Comparison of ENCODE assay signal across 26 cellular contexts in genomic region chr12:70353780-70354640, GRCh38. TPM values are rescaled to one million over a fixed set of nuclear protein-coding genes. Genes with fewer than 3 reads are reported as not detected.
DNase-seq lines count a peak whose midpoint lies in the region; ATAC-seq, FAIRE-seq and TF ChIP-seq lines count a peak whose summit lies in the region.
"Had no signal": no experiment of that assay in that cellular context is flagged by ENCODE, and none has a peak within 500 bp of the region (broad histone marks: within the 10 kb centered on the region; RNA-seq: fewer than 3 reads in every experiment).

No MANE protein-coding gene starts in this region.

- intact Hi-C loops in Right ventricle myocardium superior (cut with DNase I) (no loop called here), right cardiac atrium (cut with DNase I) (no loop called here), K562 (cut with micrococcal nuclease) (loop anchor here (10.0 kb wide), 1 partner anchor 449 kb away; no protein-coding TSS in a partner anchor)
- intact Hi-C loops in activated T-helper 2 cell treated with anti-CD3 and anti-CD28 coated beads, Interferon-gamma antibody, Interleukin-2, Interleukin-4, amounts not matched to agents 10 μg/mL and 5 μg/mL and 100 μg/mL, durations not matched to agents 14 hours and 24 hours and 36 hours (cut with micrococcal nuclease) = no loop called here

- no peak for DNase-seq in Right ventricle myocardium superior
- no peak for DNase-seq in right cardiac atrium
- peak; percentile 81 for DNase-seq in NOMO-1 treated with DMSO at 0.1 percent for 48 hours (lab: John Stamatoyannopoulos, UW; ENCODE audit: unreplicated experiment)
- DNase-seq in K562 (ENCODE audit: extremely low read depth in 1 of 4, low spot score in 3 of 4) = no peak
- no peak for DNase-seq in mucosa of gallbladder (ENCODE audit: low spot score)
- no peak for DNase-seq in activated T-helper 2 cell treated with anti-CD3 and anti-CD28 coated beads, Interferon-gamma antibody, Interleukin-2, Interleukin-4, amounts not matched to agents 10 μg/mL and 5 μg/mL and 100 μg/mL, durations not matched to agents 14 hours and 24 hours and 36 hours (ENCODE audit: low spot score)
- DNase-seq: activated CD4-positive, alpha-beta T cell treated with anti-CD3 and anti-CD28 coated beads for 48 hours; activated CD8-positive, alpha-beta memory T cell treated with anti-CD3 and anti-CD28 coated beads, Interleukin-2, amount 10 ng/mL, durations not matched to agents 7 days and 5 days; body of pancreas; C1 segment of cervical spinal cord; natural killer cell; NCI-H1105 treated with DMSO at 0.1 percent for 48 hours; NCI-H2107; NCI-H524 treated with DMSO at 0.1 percent for 48 hours; PC-9; stimulated activated CD4-positive, alpha-beta T cell treated with anti-CD3 and anti-CD28 coated beads, Interleukin-2, amount 100 ng/mL, for 48 hours; stimulated activated naive CD8-positive, alpha-beta T cell treated with anti-CD3 and anti-CD28 coated beads, Interleukin-15, amount 100 ng/mL, for 72 hours had no signal

- no peak overlapping the region for H2AFZ ChIP-seq in K562 (ENCODE audit: low read depth, low read length)
- H2AFZ ChIP-seq: PC-9 had no signal

- POLR2A ChIA-PET in K562 (lab: Yijun Ruan, JAX) = no interaction called here

- TSS peak; percentile 30 for BruUV-seq in K562 (replicated peaks; lab: Mats Ljungman, UMichigan)

- H3K27ac Mint-ChIP-seq in activated T-helper 2 cell treated with anti-CD3 and anti-CD28 coated beads, Interferon-gamma antibody, Interleukin-2, Interleukin-4, amounts not matched to agents 10 μg/mL and 5 μg/mL and 100 μg/mL, durations not matched to agents 14 hours and 24 hours and 36 hours = no peak overlapping the region
- H3K27ac Mint-ChIP-seq: activated CD8-positive, alpha-beta memory T cell treated with anti-CD3 and anti-CD28 coated beads, Interleukin-2, amount 10 ng/mL, durations not matched to agents 7 days and 5 days; activated T-helper 17 cell treated with anti-CD3 and anti-CD28 coated beads, Interleukin-2, amount 50 U/mL, for 72 hours; natural killer cell; stimulated activated naive CD8-positive, alpha-beta T cell treated with anti-CD3 and anti-CD28 coated beads, Interleukin-15, amount 100 ng/mL, for 72 hours; type B pancreatic cell had no signal

- H3K9me3 Mint-ChIP-seq in activated T-helper 2 cell treated with anti-CD3 and anti-CD28 coated beads, Interferon-gamma antibody, Interleukin-2, Interleukin-4, amounts not matched to agents 10 μg/mL and 5 μg/mL and 100 μg/mL, durations not matched to agents 14 hours and 24 hours and 36 hours = no peaks in the 10 kb centered on the region
- H3K9me3 Mint-ChIP-seq: activated T-helper 17 cell treated with anti-CD3 and anti-CD28 coated beads, Interleukin-2, amount 50 U/mL, for 72 hours; natural killer cell; stimulated activated naive CD8-positive, alpha-beta T cell treated with anti-CD3 and anti-CD28 coated beads, Interleukin-15, amount 100 ng/mL, for 72 hours; type B pancreatic cell had no signal

- in situ Hi-C loops in K562 (cut with MboI) = no loop called here

- H4K20me1 ChIP-seq in K562 (replicated peaks; ENCODE audit: control insufficient read depth, insufficient read depth, low read length) = no peaks in the 10 kb centered on the region

- H3K4me1 Mint-ChIP-seq in activated T-helper 2 cell treated with anti-CD3 and anti-CD28 coated beads, Interferon-gamma antibody, Interleukin-2, Interleukin-4, amounts not matched to agents 10 μg/mL and 5 μg/mL and 100 μg/mL, durations not matched to agents 14 hours and 24 hours and 36 hours (ENCODE audit: low read depth) = no peaks in the 10 kb centered on the region
- H3K4me1 Mint-ChIP-seq: activated CD8-positive, alpha-beta memory T cell treated with anti-CD3 and anti-CD28 coated beads, Interleukin-2, amount 10 ng/mL, durations not matched to agents 7 days and 5 days; natural killer cell; stimulated activated naive CD8-positive, alpha-beta T cell treated with anti-CD3 and anti-CD28 coated beads, Interleukin-15, amount 100 ng/mL, for 72 hours had no signal

- CTCF ChIA-PET in K562 (lab: Yijun Ruan, JAX; ENCODE audit: low intra/inter-chr PET ratio) = no interaction called here

- TF ChIP-seq CTCF in K562 (IDR thresholded peaks at IDR 0.05 in 2 of 3, conservative IDR thresholded peaks at IDR 0.05 in 1 of 3; ENCODE audit: insufficient read depth in 2 of 3, low read depth in 1 of 3, low read length in 3 of 3) = no peak

- no peak for TF ChIP-seq POLR2A in K562 (conservative IDR thresholded peaks at IDR 0.05)

- ATAC-seq in Right ventricle myocardium superior (ENCODE audit: poor library complexity) = peak; percentile 49
- ATAC-seq in right cardiac atrium = no peak
- no peak for ATAC-seq in K562
- no peak for ATAC-seq in HG03378 (IDR thresholded peaks at IDR 0.05; ENCODE audit: unreplicated experiment)
- no peak for ATAC-seq in HG02642 (IDR thresholded peaks at IDR 0.05; ENCODE audit: poor library complexity, unreplicated experiment)
- ATAC-seq: A549; activated CD8-positive, alpha-beta memory T cell treated with anti-CD3 and anti-CD28 coated beads, Interleukin-2, amount 10 ng/mL, durations not matched to agents 7 days and 5 days; activated T-helper 17 cell treated with anti-CD3 and anti-CD28 coated beads, Interleukin-2, amount 50 U/mL, for 72 hours; body of pancreas; natural killer cell; stimulated activated naive CD8-positive, alpha-beta T cell treated with anti-CD3 and anti-CD28 coated beads, Interleukin-15, amount 100 ng/mL, for 72 hours had no signal

- TF ChIP-seq EP300 in K562 (IDR thresholded peaks at IDR 0.05; ENCODE audit: low read length) = no peak

- H3K79me2 ChIP-seq in K562 (ENCODE audit: control insufficient read depth, insufficient read depth, low read length) = no peaks in the 10 kb centered on the region

- no peak overlapping the region for H3K4me3 Mint-ChIP-seq in activated T-helper 2 cell treated with anti-CD3 and anti-CD28 coated beads, Interferon-gamma antibody, Interleukin-2, Interleukin-4, amounts not matched to agents 10 μg/mL and 5 μg/mL and 100 μg/mL, durations not matched to agents 14 hours and 24 hours and 36 hours (ENCODE audit: low read depth)
- H3K4me3 Mint-ChIP-seq: activated CD8-positive, alpha-beta memory T cell treated with anti-CD3 and anti-CD28 coated beads, Interleukin-2, amount 10 ng/mL, durations not matched to agents 7 days and 5 days; activated T-helper 17 cell treated with anti-CD3 and anti-CD28 coated beads, Interleukin-2, amount 50 U/mL, for 72 hours; natural killer cell; stimulated activated naive CD8-positive, alpha-beta T cell treated with anti-CD3 and anti-CD28 coated beads, Interleukin-15, amount 100 ng/mL, for 72 hours; type B pancreatic cell had no signal

- H3K4me2 ChIP-seq in K562 (ENCODE audit: insufficient read depth, low read length) = no peak overlapping the region
- H3K4me2 ChIP-seq: A549, PC-9 had no signal

- H3K4me1 ChIP-seq in right cardiac atrium (ENCODE audit: control insufficient read depth, insufficient read depth, low read length) (no peaks in the 10 kb centered on the region), K562 (replicated peaks in 1 of 2; ENCODE audit: control insufficient read depth in 2 of 2, insufficient read depth in 2 of 2, low read length in 2 of 2) (no peaks in the 10 kb centered on the region)
- H3K4me1 ChIP-seq: A549, body of pancreas had no signal

- no peak overlapping the region for H3K4me3 ChIP-seq in right cardiac atrium (ENCODE audit: low read length)
- no peak overlapping the region for H3K4me3 ChIP-seq in K562
- H3K4me3 ChIP-seq: A549, body of pancreas, coronary artery, HAP-1, PC-9, skin epidermis had no signal

- peaks cover 24% of the 10 kb centered on the region for H3K36me3 Mint-ChIP-seq in activated T-helper 2 cell treated with anti-CD3 and anti-CD28 coated beads, Interferon-gamma antibody, Interleukin-2, Interleukin-4, amounts not matched to agents 10 μg/mL and 5 μg/mL and 100 μg/mL, durations not matched to agents 14 hours and 24 hours and 36 hours (ENCODE audit: low read depth)
- H3K36me3 Mint-ChIP-seq: natural killer cell had no signal

- H3K27me3 ChIP-seq in right cardiac atrium (ENCODE audit: control insufficient read depth, insufficient read depth) = no peaks in the 10 kb centered on the region
- H3K27me3 ChIP-seq in K562 (ENCODE audit: control insufficient read depth in 2 of 2, insufficient read depth in 2 of 2, low read length in 2 of 2) = no peaks in the 10 kb centered on the region
- H3K27me3 ChIP-seq: body of pancreas had no signal

- FAIRE-seq in K562 (lab: Jason Lieb, UNC) = no peak
- FAIRE-seq: A549, keratinocyte had no signal

- H3K9me3 ChIP-seq in right cardiac atrium (ENCODE audit: control insufficient read depth, low read length) (no peaks in the 10 kb centered on the region), K562 (replicated peaks; ENCODE audit: control insufficient read depth, insufficient read depth, low read depth, low read length) (no peaks in the 10 kb centered on the region)
- H3K9me3 ChIP-seq: A549, body of pancreas, HAP-1 had no signal

- no peaks in the 10 kb centered on the region for H3K27me3 Mint-ChIP-seq in activated T-helper 2 cell treated with anti-CD3 and anti-CD28 coated beads, Interferon-gamma antibody, Interleukin-2, Interleukin-4, amounts not matched to agents 10 μg/mL and 5 μg/mL and 100 μg/mL, durations not matched to agents 14 hours and 24 hours and 36 hours (ENCODE audit: low read depth)
- H3K27me3 Mint-ChIP-seq: activated CD8-positive, alpha-beta memory T cell treated with anti-CD3 and anti-CD28 coated beads, Interleukin-2, amount 10 ng/mL, durations not matched to agents 7 days and 5 days; activated T-helper 17 cell treated with anti-CD3 and anti-CD28 coated beads, Interleukin-2, amount 50 U/mL, for 72 hours; stimulated activated naive CD8-positive, alpha-beta T cell treated with anti-CD3 and anti-CD28 coated beads, Interleukin-15, amount 100 ng/mL, for 72 hours; type B pancreatic cell had no signal

- no peak for TF ChIP-seq RAD21 in K562 (CRISPR knock-in tag; conservative IDR thresholded peaks at IDR 0.05 in 1 of 2, IDR thresholded peaks at IDR 0.05 in 1 of 2)

- no peak overlapping the region for H3K27ac ChIP-seq in right cardiac atrium (ENCODE audit: low read length)
- H3K27ac ChIP-seq in K562 (ENCODE audit: extremely low read depth, low read depth, low read length) = no peak overlapping the region
- H3K27ac ChIP-seq: A549, body of pancreas, coronary artery, PC-9 had no signal

- WGBS in right cardiac atrium = 88% methylated on average over 5 of the region's 5 CpGs
- WGBS in K562 (ENCODE audit: insufficient coverage, low coverage, missing lambda C conversion rate) = 95% methylated on average over 5 of the region's 5 CpGs

- peaks cover 10% of the 10 kb centered on the region; the same call in 2 of the 3 replicates for H3K36me3 ChIP-seq in K562 (ENCODE audit: control insufficient read depth, insufficient read depth, low read length)

- no peaks in the 10 kb centered on the region for H3K9me1 ChIP-seq in K562 (ENCODE audit: control insufficient read depth, insufficient read depth, low read length)

- no peak overlapping the region for H3K9ac ChIP-seq in K562 (ENCODE audit: insufficient read depth in 1 of 2, low read depth in 2 of 2, low read length in 2 of 2)

RNA-seq across cellular contexts. Expression of gene KCNMB4, which starts 12.1 kb away (rescaled TPM):
- total RNA-seq in Right ventricle myocardium superior (1.2 TPM), right cardiac atrium (1 to 10 TPM; 2.4 to 4.5 (median 3.2) TPM), K562 (2014; rRNA removed) (0.05 TPM in 1 of 2 replicates, not detected in the other), K562 (2014; rRNA removed; fragmentation: Illumina TruSeq; extraction: Trizol) (0.06 TPM in 1 of 2 replicates, not detected in the other), K562 (2015; rRNA removed; fragmentation: Illumina TruSeq; extraction: Trizol) (0.14 and 0.23 TPM in 2 replicates), K562 (2021) (0.07 and 0.11 TPM in 2 replicates), mucosa of gallbladder (3.1 TPM)
- polyA plus RNA-seq in right cardiac atrium (3.6 TPM), K562 (2011; rRNA removed) (0.08 and 0.34 TPM in 2 replicates), K562 (2014; fragmentation: Illumina TruSeq; extraction: Trizol) (0.04 and 0.06 TPM in 2 replicates), K562 (2014; fragmentation: Nextera tagmentation; extraction: Ambion mirVana) (under 1 TPM; 0.01 TPM), K562 (2014; rRNA removed) (0.11 TPM in 1 of 2 replicates, not detected in the other)
- total RNA-seq in K562 (2011; cell fraction: chromatin; rRNA removed; ENCODE audit: low replicate concordance) = 0.05 TPM in 1 of 2 replicates, not detected in the other
- not detected in 2 replicates for total RNA-seq in K562 (2011; cell fraction: nucleolus; rRNA removed)
- not detected in 2 replicates for total RNA-seq in K562 (2011; cell fraction: nucleoplasm; rRNA removed)
- 0.06 and 0.25 TPM in 2 replicates for polyA plus RNA-seq in K562 (2011; cell fraction: cytosol; rRNA removed)
- polyA plus RNA-seq in K562 (2011; cell fraction: nucleus; rRNA removed) = 0.11 TPM in 2 replicates
- 0.07 and 0.15 TPM in 2 replicates for polyA plus RNA-seq in K562 (2012)
- polyA minus RNA-seq in K562 (2011; rRNA and poly(A)+ RNA removed) = 0.07 and 0.24 TPM in 2 replicates
- not detected in 2 replicates for polyA minus RNA-seq in K562 (2011; cell fraction: cytosol; rRNA and poly(A)+ RNA removed)
- polyA minus RNA-seq in K562 (2011; cell fraction: nucleus; rRNA and poly(A)+ RNA removed) = 0.11 TPM in 1 of 2 replicates, not detected in the other
- total RNA-seq in activated T-helper 2 cell treated with anti-CD3 and anti-CD28 coated beads, Interferon-gamma antibody, Interleukin-2, Interleukin-4, amounts not matched to agents 10 μg/mL and 5 μg/mL and 100 μg/mL, durations not matched to agents 14 hours and 24 hours and 36 hours = 0.37 and 0.55 TPM in 2 replicates
